In genomic region chr1:56511323-56511722, GRCh38 we compare ENCODE assay signal across 3 cellular contexts.
TF ChIP-seq lines count a peak whose summit lies in the region.

No MANE protein-coding gene starts in this region.

TF ChIP-seq in GM23338, 12 proteins besides CTCF, POLR2A, EP300 and RAD21 (continued from another document):
- TF ChIP-seq REST (IDR thresholded peaks at IDR 0.05; ENCODE audit: unreplicated experiment) = no peak
TF ChIP-seq in GM23338: peak in this region for 0.

TF ChIP-seq in liver, 16 proteins besides CTCF, POLR2A, EP300 and RAD21 (continued from another document):
- TF ChIP-seq HNF4A (conservative IDR thresholded peaks at IDR 0.05) (no peak), NR2F2 (IDR thresholded peaks at IDR 0.05) (no peak), FOXA2 (IDR thresholded peaks at IDR 0.05) (no peak), SP1 (IDR thresholded peaks at IDR 0.05) (no peak), REST (IDR thresholded peaks at IDR 0.05) (no peak), JUND (IDR thresholded peaks at IDR 0.05) (no peak), ZBTB33 (IDR thresholded peaks at IDR 0.05) (no peak), FOXA1 (IDR thresholded peaks at IDR 0.05) (no peak), MAX (IDR thresholded peaks at IDR 0.05) (no peak), ATF3 (IDR thresholded peaks at IDR 0.05) (no peak), RXRA (IDR thresholded peaks at IDR 0.05) (no peak), YY1 (IDR thresholded peaks at IDR 0.05) (no peak)

TF ChIP-seq in SK-N-SH treated with all-trans-retinoic acid at 6 μM for 48 hours, 23 proteins besides CTCF, POLR2A, EP300 and RAD21 (continued from another document):
- TF ChIP-seq CSDC2 (CRISPR knock-in tag; IDR thresholded peaks at IDR 0.05) (no peak), ZC3H10 (CRISPR knock-in tag; IDR thresholded peaks at IDR 0.05) (no peak), ARNTL (CRISPR knock-in tag; IDR thresholded peaks at IDR 0.05; ENCODE audit: borderline replicate concordance, low read depth) (no peak), POU6F1 (CRISPR knock-in tag; IDR thresholded peaks at IDR 0.05; ENCODE audit: borderline replicate concordance, low read depth) (no peak), BACH2 (CRISPR knock-in tag; IDR thresholded peaks at IDR 0.05; ENCODE audit: borderline replicate concordance) (no peak), TOX (CRISPR knock-in tag; IDR thresholded peaks at IDR 0.05; ENCODE audit: borderline replicate concordance) (no peak), OSR1 (CRISPR knock-in tag; IDR thresholded peaks at IDR 0.05) (no peak), PATZ1 (CRISPR knock-in tag; IDR thresholded peaks at IDR 0.05; ENCODE audit: borderline replicate concordance) (no peak), CREB5 (CRISPR knock-in tag; IDR thresholded peaks at IDR 0.05; ENCODE audit: low read depth) (no peak), ESRRG (CRISPR knock-in tag; IDR thresholded peaks at IDR 0.05) (no peak)
